ENCODE assay signal across 8 cellular contexts in genomic region chr2:210169871-210170441, GRCh38. TPM values are rescaled to one million over a fixed set of nuclear protein-coding genes. Genes with fewer than 3 reads are reported as not detected.
DNase-seq lines count a peak whose midpoint lies in the region; ATAC-seq and TF ChIP-seq lines count a peak whose summit lies in the region.

No MANE protein-coding gene starts in this region.

- peak overlapping the region; percentile 99 for H3K27ac ChIP-seq in colonic mucosa

- ATAC-seq in HG02981 (IDR thresholded peaks at IDR 0.05; ENCODE audit: unreplicated experiment): peak; percentile 33

- peak overlapping the region; percentile 98 for H3K4me3 Mint-ChIP-seq in activated naive CD4-positive, alpha-beta T cell treated with anti-CD3 and anti-CD28 coated beads, Interleukin-2, amount 10 ng/mL, durations not matched to agents 7 days and 5 days

- H3K27me3 ChIP-seq in colonic mucosa: no peaks in the 10 kb centered on the region

- no peaks in the 10 kb centered on the region for H3K9me3 Mint-ChIP-seq in activated naive CD4-positive, alpha-beta T cell treated with anti-CD3 and anti-CD28 coated beads, Interleukin-2, amount 10 ng/mL, durations not matched to agents 7 days and 5 days

- no peaks in the 10 kb centered on the region for H3K36me3 ChIP-seq in colonic mucosa

- H3K27ac Mint-ChIP-seq in activated naive CD4-positive, alpha-beta T cell treated with anti-CD3 and anti-CD28 coated beads, Interleukin-2, amount 10 ng/mL, durations not matched to agents 7 days and 5 days: peak overlapping the region; percentile 90

- no peak for DNase-seq in activated naive CD4-positive, alpha-beta T cell treated with anti-CD3 and anti-CD28 coated beads, Interleukin-2, amount 10 ng/mL, durations not matched to agents 7 days and 5 days
- DNase-seq in activated naive CD4-positive, alpha-beta T cell treated with anti-CD3 and anti-CD28 coated beads, Interleukin-2, amount 50 U/mL, for 16 hours: no peak
- DNase-seq in OCI-M1 (lab: John Stamatoyannopoulos, UW) (peak; percentile 77), colonic mucosa (no peak), midbrain (lab: John Stamatoyannopoulos, UW) (peak; percentile 76)
- no peak for DNase-seq in NK-92 treated with Interleukin-12 subunit alpha and Interleukin-12 subunit beta, amount 100 ng/mL, for 24 hours (lab: John Stamatoyannopoulos, UW)
- DNase-seq in effector CD8-positive, alpha-beta T cell (lab: John Stamatoyannopoulos, UW): no peak

- H3K36me3 Mint-ChIP-seq in activated naive CD4-positive, alpha-beta T cell treated with anti-CD3 and anti-CD28 coated beads, Interleukin-2, amount 10 ng/mL, durations not matched to agents 7 days and 5 days: no peaks in the 10 kb centered on the region

- peaks cover 31% of the 10 kb centered on the region for H3K4me1 Mint-ChIP-seq in activated naive CD4-positive, alpha-beta T cell treated with anti-CD3 and anti-CD28 coated beads, Interleukin-2, amount 10 ng/mL, durations not matched to agents 7 days and 5 days

- peaks cover 5% of the 10 kb centered on the region for H3K4me1 ChIP-seq in colonic mucosa

- intact Hi-C loops in colonic mucosa (cut with DNase I): loop anchor here (10.0 kb wide), 1 partner anchor 165 kb away; the partner anchor contains the start of gene RPE

- peaks cover 20% of the 10 kb centered on the region for H3K27me3 Mint-ChIP-seq in activated naive CD4-positive, alpha-beta T cell treated with anti-CD3 and anti-CD28 coated beads, Interleukin-2, amount 10 ng/mL, durations not matched to agents 7 days and 5 days

- H3K4me3 ChIP-seq in colonic mucosa: peak overlapping the region; percentile 79

- no peaks in the 10 kb centered on the region for H3K9me3 ChIP-seq in colonic mucosa

- no peak for TF ChIP-seq CTCF in colonic mucosa (IDR thresholded peaks at IDR 0.05)

- peak overlapping the region; percentile 64 to 92 for H3K9ac ChIP-seq in colonic mucosa (ENCODE audit: low read depth in 2 of 2, low read length in 2 of 2)

- CTCF ChIA-PET in activated naive CD4-positive, alpha-beta T cell treated with anti-CD3 and anti-CD28 coated beads, Interleukin-2, amount 10 ng/mL, durations not matched to agents 7 days and 5 days (lab: Charles Lee): no interaction called here

RNA-seq across cellular contexts. Expression of gene KANSL1L, which starts 1.3 kb away (rescaled TPM):
- total RNA-seq in colonic mucosa: 1 to 10 TPM; 5.9 to 7.7 TPM

RNA-seq across cellular contexts. Expression of gene ACADL, which starts 55.3 kb away (rescaled TPM):
- total RNA-seq in colonic mucosa: under 1 TPM in 1 of 2 donors, not detected in 1; 0.12 TPM

Comparison
In these comparisons a context has a peak if more than half of its experiments do, and no peak if none do; other contexts are left out.
1. DNase-seq: peak in OCI-M1 (single experiment) and midbrain (single experiment); none in activated naive CD4-positive, alpha-beta T cell treated with anti-CD3 and anti-CD28 coated beads, Interleukin-2, amount 10 ng/mL, durations not matched to agents 7 days and 5 days (single experiment), activated naive CD4-positive, alpha-beta T cell treated with anti-CD3 and anti-CD28 coated beads, Interleukin-2, amount 50 U/mL, for 16 hours (single experiment), colonic mucosa (single experiment), NK-92 treated with Interleukin-12 subunit alpha and Interleukin-12 subunit beta, amount 100 ng/mL, for 24 hours (single experiment) and effector CD8-positive, alpha-beta T cell (single experiment).